Comparison of ENCODE assay signal across 8 cellular contexts in the genomic region with DNA sequence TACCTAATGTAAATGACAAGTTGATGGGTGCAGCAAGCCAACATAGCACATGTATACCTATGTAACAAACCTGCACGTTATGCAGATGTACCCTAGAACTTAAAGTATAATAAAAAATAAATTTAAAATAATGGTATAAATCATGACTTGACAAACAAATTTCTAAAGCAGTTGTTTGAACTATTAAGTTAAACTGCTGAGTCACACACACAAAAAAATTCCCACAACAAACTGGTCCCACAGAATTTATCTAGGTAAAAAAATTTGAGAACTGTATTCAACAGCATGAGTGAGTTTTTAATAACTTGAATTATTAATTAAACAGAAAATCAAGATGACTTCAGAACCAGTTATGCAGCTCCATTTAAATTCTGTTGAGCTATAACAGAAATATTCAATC.
"Had no signal": no experiment of that assay in that cellular context is flagged by ENCODE, and none has a peak within 500 bp of the region (broad histone marks: within the 10 kb centered on the region; RNA-seq: fewer than 3 reads in every experiment).

No MANE protein-coding gene starts in this region.

- H3K36me3 Mint-ChIP-seq: IgD-negative memory B cell had no signal

- H3K4me1 Mint-ChIP-seq: GM23338, H9, IgD-negative memory B cell had no signal

- ATAC-seq: GM23338 had no signal

- H3K27me3 Mint-ChIP-seq: IgD-negative memory B cell had no signal

- FAIRE-seq: H1, H54, HTR-8/SVneo had no signal

- H3K27ac Mint-ChIP-seq: GM23338, H9, IgD-negative memory B cell had no signal

- H3K4me3 Mint-ChIP-seq: GM23338, H9, IgD-negative memory B cell had no signal

- H3K4me2 ChIP-seq: GM23338 had no signal

- H3K4me3 ChIP-seq: GM23338 had no signal

- DNase-seq: H9, HCEC 1CT, KG1 had no signal

- H2AFZ ChIP-seq: GM23338 had no signal
